8 cellular contexts compared by ENCODE assay signal in genomic region chr5:16616536-16617271, GRCh38. TPM values are rescaled to one million over a fixed set of nuclear protein-coding genes. Genes with fewer than 3 reads are reported as not detected.
DNase-seq lines count a peak whose midpoint lies in the region; ATAC-seq and TF ChIP-seq lines count a peak whose summit lies in the region.

Gene RETREG1 (minus strand): TSS chr5:16616997. CDS start chr5:16616971, 26 bp downstream.

- peaks cover 53% of the 10 kb centered on the region for H3K4me1 ChIP-seq in CD4-positive, alpha-beta memory T cell (ENCODE audit: insufficient read depth, low read length)
- H3K4me1 ChIP-seq in iPS-18a (ENCODE audit: control insufficient read depth, low read depth, low read length): peaks cover 4% of the 10 kb centered on the region
- H3K4me1 ChIP-seq in skeletal muscle tissue (ENCODE audit: control insufficient read depth in 3 of 3, insufficient read depth in 3 of 3, low read length in 3 of 3): peaks cover 8 to 11% (median 11%) of the 10 kb centered on the region in 3 donors

- intact Hi-C loops in CD4-positive, alpha-beta memory T cell (cut with micrococcal nuclease): loop anchor here (1.0 to 2.0 kb wide), 3 partner anchors 13 to 151 kb away; partner anchors contain the start of gene ZNF622

- TF ChIP-seq CTCF in astrocyte of the cerebellum (IDR thresholded peaks at IDR 0.05; ENCODE audit: low read depth, low read length, missing control alignments): no peak

- H3K9me3 Mint-ChIP-seq in CD4-positive, alpha-beta memory T cell: no peaks in the 10 kb centered on the region
- no peaks in the 10 kb centered on the region for H3K9me3 Mint-ChIP-seq in T-helper 2 cell treated with Interferon-gamma antibody and Interleukin-4, amounts not matched to agents 5 μg/mL and 100 μg/mL, for 36 hours

- H3K4me1 Mint-ChIP-seq in CD4-positive, alpha-beta memory T cell: peaks cover 26 to 39% (median 34%) of the 10 kb centered on the region in 4 donors
- H3K4me1 Mint-ChIP-seq in T-helper 2 cell treated with Interferon-gamma antibody and Interleukin-4, amounts not matched to agents 5 μg/mL and 100 μg/mL, for 36 hours (ENCODE audit: low read depth): peaks cover 36% of the 10 kb centered on the region

- peak within 1 kb of the TSS in 6 of 7 donors; percentile 89 to 97 (median 96) for H3K27ac Mint-ChIP-seq in CD4-positive, alpha-beta memory T cell
- H3K27ac Mint-ChIP-seq in T-helper 2 cell treated with Interferon-gamma antibody and Interleukin-4, amounts not matched to agents 5 μg/mL and 100 μg/mL, for 36 hours: peak within 1 kb of the TSS; percentile 94

- H3K27me3 Mint-ChIP-seq in CD4-positive, alpha-beta memory T cell: no peaks in the 10 kb centered on the region
- H3K27me3 Mint-ChIP-seq in T-helper 2 cell treated with Interferon-gamma antibody and Interleukin-4, amounts not matched to agents 5 μg/mL and 100 μg/mL, for 36 hours (ENCODE audit: low read depth): no peaks in the 10 kb centered on the region

- H3K27ac ChIP-seq in CD4-positive, alpha-beta memory T cell (ENCODE audit: low read depth, low read length): peak within 1 kb of the TSS; percentile 91
- no peak within 1 kb of the TSS for H3K27ac ChIP-seq in iPS-18a (ENCODE audit: low read length)
- H3K27ac ChIP-seq in skeletal muscle tissue (ENCODE audit: low read depth, low read length): no peak within 1 kb of the TSS

- POLR2A ChIA-PET in CD4-positive, alpha-beta memory T cell (lab: Charles Lee; ENCODE audit: partially characterized antibody): interaction anchor here (0.8 to 4.7 kb wide), 8 partner anchors 9 to 145 kb away, joined by 3 to 92 read pairs (median 4); no protein-coding TSS in a partner anchor

- CTCF ChIA-PET in CD4-positive, alpha-beta memory T cell (lab: Charles Lee; ENCODE audit: partially characterized antibody): interaction anchor here (0.9 to 2.0 kb wide), 4 partner anchors 11 to 53 kb away, joined by 3 to 10 read pairs (median 4); no protein-coding TSS in a partner anchor

- no peaks in the 10 kb centered on the region for H3K27me3 ChIP-seq in CD4-positive, alpha-beta memory T cell (ENCODE audit: insufficient read depth, low read length)
- H3K27me3 ChIP-seq in iPS-18a (ENCODE audit: control insufficient read depth, insufficient read depth, low read length) (peaks cover 41% of the 10 kb centered on the region), skeletal muscle tissue (ENCODE audit: control insufficient read depth in 3 of 3, insufficient read depth in 3 of 3, low read length in 3 of 3) (peaks cover 0 to 7% (median 5%) of the 10 kb centered on the region in 3 donors)

- H3K4me3 ChIP-seq in CD4-positive, alpha-beta memory T cell (ENCODE audit: low read length in 2 of 2): peak within 1 kb of the TSS; percentile 53 to 66
- H3K4me3 ChIP-seq in astrocyte of the cerebellum (ENCODE audit: low read depth, low read length) (peak within 1 kb of the TSS; percentile 52), iPS-18a (ENCODE audit: low read length) (peak within 1 kb of the TSS; percentile 65), skeletal muscle tissue (ENCODE audit: low read length in 3 of 3) (peak within 1 kb of the TSS; percentile 70 to 74 (median 70))

- peaks cover 0 to 11% of the 10 kb centered on the region in 2 donors for H3K36me3 Mint-ChIP-seq in CD4-positive, alpha-beta memory T cell
- H3K36me3 Mint-ChIP-seq in T-helper 2 cell treated with Interferon-gamma antibody and Interleukin-4, amounts not matched to agents 5 μg/mL and 100 μg/mL, for 36 hours (ENCODE audit: low read depth): peaks cover 28% of the 10 kb centered on the region

- H3K36me3 ChIP-seq in CD4-positive, alpha-beta memory T cell (ENCODE audit: insufficient read depth, low read length): no peaks in the 10 kb centered on the region
- H3K36me3 ChIP-seq in iPS-18a (ENCODE audit: control insufficient read depth, low read depth, low read length): no peaks in the 10 kb centered on the region
- H3K36me3 ChIP-seq in skeletal muscle tissue (ENCODE audit: control insufficient read depth in 3 of 3, insufficient read depth in 3 of 3, low read length in 3 of 3): no peaks in the 10 kb centered on the region

- H3K9ac ChIP-seq in iPS-18a (ENCODE audit: low read length) (no peak within 1 kb of the TSS), skeletal muscle tissue (ENCODE audit: low read depth in 1 of 3, low read length in 3 of 3) (peak within 1 kb of the TSS; percentile 59 to 72 (median 69))

- peak; percentile 57 for ATAC-seq in GM19452 (IDR thresholded peaks at IDR 0.05; ENCODE audit: unreplicated experiment)

- DNase-seq in CD4-positive, alpha-beta memory T cell: peak; percentile 84 to 89 (median 88)
- DNase-seq in HT-29 (ENCODE audit: low spot score): peak; percentile 12
- peak; percentile 84 for DNase-seq in T-helper 2 cell treated with Interferon-gamma antibody and Interleukin-4, amounts not matched to agents 5 μg/mL and 100 μg/mL, for 36 hours (ENCODE audit: low spot score)
- DNase-seq in astrocyte of the cerebellum (ENCODE audit: low read depth): no peak
- DNase-seq in SKM-1 treated with dmso at 0.1 percent for 144 hours (lab: John Stamatoyannopoulos, UW; ENCODE audit: unreplicated experiment): no peak

- in situ Hi-C loops in astrocyte of the cerebellum (cut with HindIII; ENCODE audit: low sequenced_read_pairs): no loop called here

- no peaks in the 10 kb centered on the region for H3K9me3 ChIP-seq in CD4-positive, alpha-beta memory T cell (ENCODE audit: control insufficient read depth in 1 of 2, low read length in 2 of 2)
- H3K9me3 ChIP-seq in iPS-18a (ENCODE audit: control insufficient read depth, low read depth, low read length): no peaks in the 10 kb centered on the region
- no peaks in the 10 kb centered on the region for H3K9me3 ChIP-seq in skeletal muscle tissue (ENCODE audit: control insufficient read depth in 3 of 3, low read length in 3 of 3)

- H3K4me3 Mint-ChIP-seq in CD4-positive, alpha-beta memory T cell: peak within 1 kb of the TSS in 7 of 8 donors; percentile 91 to 99 (median 96)
- peak within 1 kb of the TSS; percentile 97 for H3K4me3 Mint-ChIP-seq in T-helper 2 cell treated with Interferon-gamma antibody and Interleukin-4, amounts not matched to agents 5 μg/mL and 100 μg/mL, for 36 hours

RNA-seq across cellular contexts. Expression of gene RETREG1, which starts in this region (rescaled TPM):
- 10 to 100 TPM; 26.6 to 28.0 TPM for total RNA-seq in CD4-positive, alpha-beta memory T cell
- polyA plus RNA-seq in CD4-positive, alpha-beta memory T cell: 10 to 100 TPM; 70.6 to 79.5 TPM
- 0.83 and 1.6 TPM in 2 replicates for total RNA-seq in HT-29 (2014; rRNA removed; shearing (Covaris generic))
- 61.1 TPM for total RNA-seq in skeletal muscle tissue

Comparison
In these comparisons a context has a peak if more than half of its experiments do, and no peak if none do; other contexts are left out.
1. RNA of gene RETREG1 (total RNA-seq): 61.1 TPM in skeletal muscle tissue (single experiment) and 26.6 to 28.0 TPM in CD4-positive, alpha-beta memory T cell; 0.83 to 1.6 TPM in HT-29; every median in the first group is over 10 times any median in the second.
2. DNase-seq: peak in CD4-positive, alpha-beta memory T cell (5 of 5), HT-29 (single experiment) and T-helper 2 cell treated with Interferon-gamma antibody and Interleukin-4, amounts not matched to agents 5 μg/mL and 100 μg/mL, for 36 hours (single experiment); none in astrocyte of the cerebellum (single experiment) and SKM-1 treated with dmso at 0.1 percent for 144 hours (single experiment).
3. Peak in every context shown above with its lines, with median percentiles within 50 percentile points of each other: H3K4me3 ChIP-seq.